In the genomic region with DNA sequence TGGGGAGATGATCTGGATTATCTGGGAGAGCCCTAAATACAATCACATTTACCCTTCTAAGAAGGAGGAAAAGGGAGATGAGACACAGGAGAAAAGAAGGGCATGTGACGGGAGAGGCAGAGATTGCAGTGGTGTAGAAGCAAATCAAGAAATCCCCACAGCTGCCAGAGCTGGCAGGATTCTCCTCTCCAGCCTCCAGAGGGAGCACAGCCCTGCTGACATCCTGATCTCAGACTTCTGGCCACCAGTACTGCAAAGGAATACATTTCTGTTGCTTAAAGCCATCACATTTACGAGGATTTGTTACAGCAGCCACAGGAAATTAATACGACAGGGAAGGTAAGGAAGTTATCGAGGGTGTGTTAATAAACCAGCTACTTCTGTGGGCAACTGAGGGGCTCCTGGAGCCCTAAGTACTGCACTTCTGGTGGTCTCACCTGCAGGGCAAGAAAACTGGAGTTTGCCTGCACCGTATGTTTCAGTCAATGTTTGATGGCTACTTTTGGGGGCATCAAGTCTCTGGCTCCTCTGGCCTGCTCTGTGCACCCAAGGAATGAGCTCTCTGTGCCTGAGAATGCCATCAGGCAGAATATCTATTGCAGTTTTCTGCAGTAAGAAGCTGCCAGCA, we compare ENCODE assay signal across 8 cellular contexts. TPM values are rescaled to one million over a fixed set of nuclear protein-coding genes. Genes with fewer than 3 reads are reported as not detected.
DNase-seq lines count a peak whose midpoint lies in the region; ATAC-seq, FAIRE-seq and TF ChIP-seq lines count a peak whose summit lies in the region.

No MANE protein-coding gene starts in this region.

- no peak for TF ChIP-seq POLR2A in GM12892 (IDR thresholded peaks at IDR 0.05; ENCODE audit: low read depth, low read length)

- H3K4me1 ChIP-seq in thoracic aorta (ENCODE audit: control insufficient read depth in 1 of 2, low read depth in 2 of 2), result peaks cover 0 to 4% of the 10 kb centered on the region in 2 donors

- H3K36me3 Mint-ChIP-seq in activated CD8-positive, alpha-beta T cell treated with anti-CD3 and anti-CD28 coated beads for 36 hours (ENCODE audit: low read depth), result no peaks in the 10 kb centered on the region
- no peaks in the 10 kb centered on the region for H3K36me3 Mint-ChIP-seq in activated CD8-positive, alpha-beta T cell treated with anti-CD3 and anti-CD28 coated beads, Interleukin-2, amount 10 ng/mL, durations not matched to agents 7 days and 5 days (ENCODE audit: low read depth)

- no peak overlapping the region for H3K4me3 ChIP-seq in thoracic aorta

- TF ChIP-seq CTCF in activated CD8-positive, alpha-beta T cell treated with anti-CD3 and anti-CD28 coated beads for 36 hours (IDR thresholded peaks at IDR 0.05), result no peak
- TF ChIP-seq CTCF in thoracic aorta (IDR thresholded peaks at IDR 0.05), result peak; percentile 76

- H3K27me3 Mint-ChIP-seq in activated CD8-positive, alpha-beta T cell treated with anti-CD3 and anti-CD28 coated beads for 36 hours, result peaks cover 8% of the 10 kb centered on the region
- peaks cover 10% of the 10 kb centered on the region for H3K27me3 Mint-ChIP-seq in activated CD8-positive, alpha-beta T cell treated with anti-CD3 and anti-CD28 coated beads, Interleukin-2, amount 10 ng/mL, durations not matched to agents 7 days and 5 days (ENCODE audit: low read depth)

- H3K4me3 Mint-ChIP-seq in activated CD8-positive, alpha-beta T cell treated with anti-CD3 and anti-CD28 coated beads for 36 hours, result no peak overlapping the region
- H3K4me3 Mint-ChIP-seq in activated CD8-positive, alpha-beta T cell treated with anti-CD3 and anti-CD28 coated beads, Interleukin-2, amount 10 ng/mL, durations not matched to agents 7 days and 5 days, result no peak overlapping the region

- peaks cover 2% of the 10 kb centered on the region for H3K9me3 Mint-ChIP-seq in activated CD8-positive, alpha-beta T cell treated with anti-CD3 and anti-CD28 coated beads for 36 hours
- H3K9me3 Mint-ChIP-seq in activated CD8-positive, alpha-beta T cell treated with anti-CD3 and anti-CD28 coated beads, Interleukin-2, amount 10 ng/mL, durations not matched to agents 7 days and 5 days (ENCODE audit: insufficient read depth), result no peaks in the 10 kb centered on the region

- CTCF ChIA-PET in activated CD8-positive, alpha-beta T cell treated with anti-CD3 and anti-CD28 coated beads for 36 hours (lab: Charles Lee), result no interaction called here
- CTCF ChIA-PET in activated CD8-positive, alpha-beta T cell treated with anti-CD3 and anti-CD28 coated beads, Interleukin-2, amount 10 ng/mL, durations not matched to agents 7 days and 5 days (lab: Charles Lee), result no interaction called here

- POLR2A ChIA-PET in activated CD8-positive, alpha-beta T cell treated with anti-CD3 and anti-CD28 coated beads for 36 hours (lab: Charles Lee), result no interaction called here
- POLR2A ChIA-PET in activated CD8-positive, alpha-beta T cell treated with anti-CD3 and anti-CD28 coated beads, Interleukin-2, amount 10 ng/mL, durations not matched to agents 7 days and 5 days (lab: Charles Lee), result no interaction called here

- no peaks in the 10 kb centered on the region for H3K36me3 ChIP-seq in thoracic aorta

- H3K9me3 ChIP-seq in thoracic aorta, result no peaks in the 10 kb centered on the region

- ATAC-seq in activated CD8-positive, alpha-beta T cell treated with anti-CD3 and anti-CD28 coated beads for 36 hours, result no peak
- no peak for ATAC-seq in activated CD8-positive, alpha-beta T cell treated with anti-CD3 and anti-CD28 coated beads, Interleukin-2, amount 10 ng/mL, durations not matched to agents 7 days and 5 days
- peak; percentile 75 for ATAC-seq in thoracic aorta (ENCODE audit: insufficient number of reproducible peaks, low FRiP score, low read depth)
- ATAC-seq in HG03039 (IDR thresholded peaks at IDR 0.05; ENCODE audit: unreplicated experiment), result no peak

- intact Hi-C loops in activated CD8-positive, alpha-beta T cell treated with anti-CD3 and anti-CD28 coated beads for 36 hours (cut with micrococcal nuclease), result no loop called here

- H3K27me3 ChIP-seq in thoracic aorta (replicated peaks; ENCODE audit: insufficient read depth), result no peaks in the 10 kb centered on the region

- DNase-seq in activated CD8-positive, alpha-beta T cell treated with anti-CD3 and anti-CD28 coated beads for 36 hours, result peak; percentile 10
- no peak for DNase-seq in activated CD8-positive, alpha-beta T cell treated with anti-CD3 and anti-CD28 coated beads, Interleukin-2, amount 10 ng/mL, durations not matched to agents 7 days and 5 days
- DNase-seq in anterior cingulate cortex (lab: John Stamatoyannopoulos, UW) (peak in 37 of 58 donors; percentile 2 to 53 (median 25)), iPS-NIHi7 (ENCODE audit: extremely low spot score) (peak; percentile 69), thoracic aorta (ENCODE audit: low spot score) (no peak), COLO829 (ENCODE audit: low spot score) (no peak), GM12892 (ENCODE audit: insufficient read length) (no peak)

- no peak for FAIRE-seq in GM12892 (lab: Jason Lieb, UNC)

- H3K27ac Mint-ChIP-seq in activated CD8-positive, alpha-beta T cell treated with anti-CD3 and anti-CD28 coated beads for 36 hours, result no peak overlapping the region
- H3K27ac Mint-ChIP-seq in activated CD8-positive, alpha-beta T cell treated with anti-CD3 and anti-CD28 coated beads, Interleukin-2, amount 10 ng/mL, durations not matched to agents 7 days and 5 days, result no peak overlapping the region

- no peak overlapping the region for H3K27ac ChIP-seq in thoracic aorta

- no peaks in the 10 kb centered on the region for H3K4me1 Mint-ChIP-seq in activated CD8-positive, alpha-beta T cell treated with anti-CD3 and anti-CD28 coated beads for 36 hours (ENCODE audit: low read depth)
- no peaks in the 10 kb centered on the region for H3K4me1 Mint-ChIP-seq in activated CD8-positive, alpha-beta T cell treated with anti-CD3 and anti-CD28 coated beads, Interleukin-2, amount 10 ng/mL, durations not matched to agents 7 days and 5 days (ENCODE audit: low read depth)

RNA-seq across cellular contexts. Expression of gene CDH13, which starts 22.9 kb away (rescaled TPM):
- total RNA-seq in activated CD8-positive, alpha-beta T cell treated with anti-CD3 and anti-CD28 coated beads for 36 hours, result not detected
- not detected for total RNA-seq in activated CD8-positive, alpha-beta T cell treated with anti-CD3 and anti-CD28 coated beads, Interleukin-2, amount 10 ng/mL, durations not matched to agents 7 days and 5 days
- 100 to 1,000 TPM; 228 to 280 TPM for total RNA-seq in thoracic aorta
- polyA plus RNA-seq in GM12892 (2012; ENCODE audit: missing spikeins), result 0.53 TPM

Comparison
In these comparisons a context has a peak if more than half of its experiments do, and no peak if none do; other contexts are left out.
1. DNase-seq: peak in activated CD8-positive, alpha-beta T cell treated with anti-CD3 and anti-CD28 coated beads for 36 hours (single experiment), anterior cingulate cortex (37 of 58) and iPS-NIHi7 (single experiment); none in activated CD8-positive, alpha-beta T cell treated with anti-CD3 and anti-CD28 coated beads, Interleukin-2, amount 10 ng/mL, durations not matched to agents 7 days and 5 days (single experiment), thoracic aorta (single experiment), COLO829 (single experiment) and GM12892 (single experiment).
2. RNA of gene CDH13, which starts 22.9 kb away (total RNA-seq): 228 to 280 TPM in thoracic aorta; not detected in activated CD8-positive, alpha-beta T cell treated with anti-CD3 and anti-CD28 coated beads for 36 hours and not detected in activated CD8-positive, alpha-beta T cell treated with anti-CD3 and anti-CD28 coated beads, Interleukin-2, amount 10 ng/mL, durations not matched to agents 7 days and 5 days; every median in the first group is over 100 times any median in the second.